In the genomic region with DNA sequence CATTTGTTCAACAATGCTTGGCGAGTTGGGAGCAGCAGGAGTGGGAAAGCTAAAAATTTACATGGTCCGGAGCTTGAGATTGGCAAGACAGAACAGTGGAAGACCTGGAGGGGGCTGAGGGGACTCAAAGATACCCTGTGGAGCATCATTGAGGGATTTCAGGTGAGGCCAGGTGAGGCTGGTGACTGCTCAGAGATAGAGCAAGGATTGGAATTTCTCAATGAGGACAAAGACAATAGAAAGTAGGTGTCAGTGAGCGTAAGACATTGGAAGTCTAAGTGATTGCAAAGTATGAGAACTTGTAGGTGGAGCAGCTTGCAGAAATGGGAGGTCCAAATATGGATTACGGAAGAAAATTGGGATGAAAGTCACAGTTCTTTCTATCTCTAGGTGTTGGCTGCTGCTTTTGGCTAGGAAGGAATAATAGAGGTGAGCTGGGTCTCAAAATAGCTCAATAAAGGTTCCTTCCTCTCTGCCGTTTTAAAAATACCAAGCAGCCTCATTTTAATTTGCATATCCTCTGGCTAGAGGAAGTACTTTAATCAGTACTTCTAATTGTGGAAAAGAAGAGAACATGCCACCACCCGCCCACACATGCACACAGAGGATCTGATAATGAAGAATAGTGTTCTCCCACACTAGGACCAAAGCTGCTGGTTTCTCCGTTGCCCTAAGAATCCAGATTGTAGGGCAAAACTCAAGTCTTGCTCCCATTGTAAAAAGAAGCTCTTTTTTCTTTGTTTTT, we compare ENCODE assay signal across 8 cellular contexts. TPM values are rescaled to one million over a fixed set of nuclear protein-coding genes. Genes with fewer than 3 reads are reported as not detected.
DNase-seq lines count a peak whose midpoint lies in the region; ATAC-seq lines count a peak whose summit lies in the region.

No MANE protein-coding gene starts in this region.

- peak overlapping the region; percentile 66 to 85 (median 84) for H3K27ac Mint-ChIP-seq in CD4-positive, CD25-positive, alpha-beta regulatory T cell
- peak overlapping the region; percentile 89 for H3K27ac Mint-ChIP-seq in activated naive CD8-positive, alpha-beta T cell

- no peaks in the 10 kb centered on the region for H3K27me3 ChIP-seq in CD4-positive, CD25-positive, alpha-beta regulatory T cell (ENCODE audit: control insufficient read depth, insufficient read depth, low read length)

- peaks cover 28 to 79% (median 46%) of the 10 kb centered on the region in 4 donors for H3K4me1 Mint-ChIP-seq in CD4-positive, CD25-positive, alpha-beta regulatory T cell
- H3K4me1 Mint-ChIP-seq in activated naive CD8-positive, alpha-beta T cell (ENCODE audit: low read depth): peaks cover 76% of the 10 kb centered on the region

- peak overlapping the region; percentile 18 to 68 (median 54) for H3K4me3 Mint-ChIP-seq in CD4-positive, CD25-positive, alpha-beta regulatory T cell
- H3K4me3 Mint-ChIP-seq in activated naive CD8-positive, alpha-beta T cell: peak overlapping the region; percentile 63

- no peaks in the 10 kb centered on the region for H3K27me3 Mint-ChIP-seq in CD4-positive, CD25-positive, alpha-beta regulatory T cell
- no peaks in the 10 kb centered on the region for H3K27me3 Mint-ChIP-seq in activated naive CD8-positive, alpha-beta T cell

- H3K4me3 ChIP-seq in CD4-positive, CD25-positive, alpha-beta regulatory T cell (ENCODE audit: low read depth, low read length): peak overlapping the region; percentile 64

- no peaks in the 10 kb centered on the region for H3K9me3 ChIP-seq in CD4-positive, CD25-positive, alpha-beta regulatory T cell (ENCODE audit: control insufficient read depth in 2 of 2, low read length in 2 of 2)

- peaks cover 65% of the 10 kb centered on the region for H3K36me3 Mint-ChIP-seq in CD4-positive, CD25-positive, alpha-beta regulatory T cell
- peaks cover 36% of the 10 kb centered on the region for H3K36me3 Mint-ChIP-seq in activated naive CD8-positive, alpha-beta T cell

- ATAC-seq in CD4-positive, CD25-positive, alpha-beta regulatory T cell (ENCODE audit: low read depth in 2 of 2): peak; percentile 68 to 75
- ATAC-seq in GM21423 (IDR thresholded peaks at IDR 0.05; ENCODE audit: unreplicated experiment): peak; percentile 78
- peak; percentile 73 for ATAC-seq in stimulated activated naive CD8-positive, alpha-beta T cell treated with anti-CD3 and anti-CD28 coated beads, Interleukin-15, Interleukin-2, amounts not matched to agents 100 U/mL and 50 U/mL, for 24 hours

- peak overlapping the region; percentile 48 for H3K27ac ChIP-seq in CD4-positive, CD25-positive, alpha-beta regulatory T cell (ENCODE audit: insufficient read depth, low read length, poor library complexity, severe bottlenecking)

- peaks cover 0 to 2% (median 0%) of the 10 kb centered on the region in 7 donors for H3K9me3 Mint-ChIP-seq in CD4-positive, CD25-positive, alpha-beta regulatory T cell
- no peaks in the 10 kb centered on the region for H3K9me3 Mint-ChIP-seq in activated naive CD8-positive, alpha-beta T cell (ENCODE audit: low read depth)

- peak in 2 of 3 donors; percentile 28 to 59 for DNase-seq in CD4-positive, CD25-positive, alpha-beta regulatory T cell
- DNase-seq in Kasumi-1 (lab: John Stamatoyannopoulos, UW): peak; percentile 27 to 34
- peak; percentile 65 for DNase-seq in stimulated activated naive CD8-positive, alpha-beta T cell treated with anti-CD3 and anti-CD28 coated beads, Interleukin-15, Interleukin-2, amounts not matched to agents 100 U/mL and 50 U/mL, for 24 hours
- DNase-seq in EL: no peak
- DNase-seq in NCI-H1930 (lab: John Stamatoyannopoulos, UW): no peak
- no peak for DNase-seq in DMS 273 treated with DMSO at 0.1 percent for 48 hours (lab: John Stamatoyannopoulos, UW)

- peaks cover 19% of the 10 kb centered on the region for H3K4me1 ChIP-seq in CD4-positive, CD25-positive, alpha-beta regulatory T cell (ENCODE audit: control insufficient read depth, insufficient read depth, low read length, poor library complexity, severe bottlenecking)

- H3K36me3 ChIP-seq in CD4-positive, CD25-positive, alpha-beta regulatory T cell (ENCODE audit: control insufficient read depth, insufficient read depth, low read length): peaks cover 74% of the 10 kb centered on the region

RNA-seq across cellular contexts. Expression of gene SORL1, which starts 42.4 kb away (rescaled TPM):
- 441 TPM for total RNA-seq in CD4-positive, CD25-positive, alpha-beta regulatory T cell
- 100 to 1,000 TPM; 143 to 169 (median 162) TPM for polyA plus RNA-seq in CD4-positive, CD25-positive, alpha-beta regulatory T cell

Comparison
In these comparisons a context has a peak if more than half of its experiments do, and no peak if none do; other contexts are left out.
1. DNase-seq: peak in CD4-positive, CD25-positive, alpha-beta regulatory T cell (2 of 3), Kasumi-1 (2 of 2) and stimulated activated naive CD8-positive, alpha-beta T cell treated with anti-CD3 and anti-CD28 coated beads, Interleukin-15, Interleukin-2, amounts not matched to agents 100 U/mL and 50 U/mL, for 24 hours (single experiment); none in EL (single experiment), NCI-H1930 (0 of 2) and DMS 273 treated with DMSO at 0.1 percent for 48 hours (single experiment).
2. Peak in every context shown above with its lines, with median percentiles within 50 percentile points of each other: ATAC-seq.